ENCODE assay signal across 20 cellular contexts in genomic region chr2:63879876-63880433, GRCh38. TPM values are rescaled to one million over a fixed set of nuclear protein-coding genes. Genes with fewer than 3 reads are reported as not detected.
DNase-seq lines count a peak whose midpoint lies in the region; FAIRE-seq and TF ChIP-seq lines count a peak whose summit lies in the region.
"Had no signal": no experiment of that assay in that cellular context is flagged by ENCODE, and none has a peak within 500 bp of the region (broad histone marks: within the 10 kb centered on the region; RNA-seq: fewer than 3 reads in every experiment).

No MANE protein-coding gene starts in this region.

- H3K4me2 ChIP-seq in H1 (ENCODE audit: insufficient read depth in 1 of 2, low read depth in 2 of 2, low read length in 2 of 2) (peak overlapping the region in 1 of 2 experiments; percentile 30; a peak in 1 of 4 replicates), neural cell (ENCODE audit: low read length) (no peak overlapping the region)

- H3K9me2 ChIP-seq in neural cell (ENCODE audit: insufficient read depth, low read length), result no peaks in the 10 kb centered on the region

- no peak overlapping the region for H3K27ac ChIP-seq in CD4-positive, alpha-beta memory T cell (ENCODE audit: low read depth, low read length)
- peak overlapping the region; percentile 54 for H3K27ac ChIP-seq in HUES48 (ENCODE audit: low read depth, low read length)
- no peak overlapping the region for H3K27ac ChIP-seq in H1 (ENCODE audit: low read depth, low read length)
- H3K27ac ChIP-seq in neural cell (ENCODE audit: low read length), result no peak overlapping the region
- H3K27ac ChIP-seq: GM23248, SJCRH30 had no signal

- H2BK20ac ChIP-seq in H1 (ENCODE audit: low read length), result no peak overlapping the region

- no peak overlapping the region for H2BK5ac ChIP-seq in H1 (ENCODE audit: low read depth, low read length)

- no peak overlapping the region for H2AFZ ChIP-seq in H1 (ENCODE audit: low read length)
- no peak overlapping the region for H2AFZ ChIP-seq in neural cell (ENCODE audit: low read depth, low read length)
- H2AFZ ChIP-seq: GM23248 had no signal

- H2BK12ac ChIP-seq in H1 (ENCODE audit: low read depth, low read length), result no peak overlapping the region

- peaks cover 30 to 52% of the 10 kb centered on the region in 2 donors for H3K36me3 Mint-ChIP-seq in CD4-positive, alpha-beta memory T cell

- no peaks in the 10 kb centered on the region for H3K9me3 Mint-ChIP-seq in CD4-positive, alpha-beta memory T cell

- H3K4ac ChIP-seq in H1 (replicated peaks; ENCODE audit: insufficient read length, low read depth, low read length), result no peak overlapping the region

- H4K5ac ChIP-seq in H1 (ENCODE audit: insufficient read length, low read depth, low read length), result peak overlapping the region; percentile 21

- CTCF ChIA-PET in CD4-positive, alpha-beta memory T cell (lab: Charles Lee; ENCODE audit: partially characterized antibody), result interaction anchor here (1.5 kb wide), 1 partner anchor 16 kb away, joined by 3 read pairs; no protein-coding TSS in a partner anchor
- CTCF ChIA-PET in H1 (lab: Charles Lee; ENCODE audit: partially characterized antibody), result interaction anchor here (1.1 kb wide), 1 partner anchor 181 kb away, joined by 4 read pairs; no protein-coding TSS in a partner anchor

- H3K23me2 ChIP-seq in H1 (ENCODE audit: low read depth, low read length), result no peaks in the 10 kb centered on the region

- no peak for FAIRE-seq in H1 (lab: Jason Lieb, UNC)
- FAIRE-seq: RCC 7860 had no signal

- no peak overlapping the region for H3K14ac ChIP-seq in H1 (ENCODE audit: insufficient read length)

- no peaks in the 10 kb centered on the region for H3K27me3 ChIP-seq in CD4-positive, alpha-beta memory T cell (ENCODE audit: insufficient read depth, low read length)
- H3K27me3 ChIP-seq in HUES48 (ENCODE audit: control insufficient read depth, insufficient read depth, low read length) (no peaks in the 10 kb centered on the region), H1 (replicated peaks in 1 of 4; ENCODE audit: control insufficient read depth in 3 of 4, extremely low read depth in 1 of 4, insufficient read depth in 3 of 4, low read length in 3 of 4) (no peaks in the 10 kb centered on the region), neural cell (ENCODE audit: insufficient read depth, low read depth, low read length) (no peaks in the 10 kb centered on the region)
- H3K27me3 ChIP-seq: BE2C, SJCRH30 had no signal

- no peak overlapping the region for H4K91ac ChIP-seq in H1 (replicated peaks; ENCODE audit: insufficient read length, low read length)

- H3K4me1 Mint-ChIP-seq in CD4-positive, alpha-beta memory T cell, result peaks cover 28 to 46% (median 35%) of the 10 kb centered on the region in 4 donors

- H3K9me3 ChIP-seq in CD4-positive, alpha-beta memory T cell (ENCODE audit: control insufficient read depth in 1 of 2, low read length in 2 of 2), result no peaks in the 10 kb centered on the region
- H3K9me3 ChIP-seq in HUES48 (ENCODE audit: control insufficient read depth, insufficient read depth, low read length) (no peaks in the 10 kb centered on the region), H1 (ENCODE audit: insufficient read depth in 2 of 2, low read depth in 1 of 2, low read length in 1 of 2) (no peaks in the 10 kb centered on the region), neural cell (ENCODE audit: low read length) (no peaks in the 10 kb centered on the region)
- H3K9me3 ChIP-seq: BE2C, SJCRH30 had no signal

- TF ChIP-seq RAD21 in H1 (IDR thresholded peaks at IDR 0.05 in 1 of 2, conservative IDR thresholded peaks at IDR 0.05 in 1 of 2; ENCODE audit: low read depth in 2 of 2, low read length in 2 of 2) (no peak), neural cell (conservative IDR thresholded peaks at IDR 0.05) (no peak)

- H4K20me1 ChIP-seq in H1 (replicated peaks in 1 of 2; ENCODE audit: control insufficient read depth in 1 of 2, insufficient read depth in 2 of 2, low read length in 2 of 2) (peaks cover 23 to 27% of the 10 kb centered on the region in 2 experiments), neural cell (ENCODE audit: insufficient read depth) (no peaks in the 10 kb centered on the region)

- no peak overlapping the region for H3K56ac ChIP-seq in H1 (replicated peaks; ENCODE audit: insufficient read length, low read depth, low read length)

- TF ChIP-seq CTCF in H1 (IDR thresholded peaks at IDR 0.05; ENCODE audit: control extremely low read depth in 1 of 3, insufficient read depth in 1 of 3, low read depth in 1 of 3, low read length in 3 of 3) (no peak), neural cell (IDR thresholded peaks at IDR 0.05; ENCODE audit: poor library complexity, severe bottlenecking) (no peak)

- no peak overlapping the region for H3K4me3 Mint-ChIP-seq in CD4-positive, alpha-beta memory T cell

- no peaks in the 10 kb centered on the region for H3K27me3 Mint-ChIP-seq in CD4-positive, alpha-beta memory T cell

- H2BK120ac ChIP-seq in H1 (replicated peaks; ENCODE audit: low read depth, low read length), result no peak overlapping the region

- no peak for TF ChIP-seq EP300 in H1 (IDR thresholded peaks at IDR 0.05; ENCODE audit: borderline replicate concordance in 1 of 2, low read depth in 2 of 2, low read length in 2 of 2)
- no peak for TF ChIP-seq EP300 in neural cell (conservative IDR thresholded peaks at IDR 0.05; ENCODE audit: poor library complexity, severe bottlenecking)

- H2AK5ac ChIP-seq in H1 (ENCODE audit: low read depth, low read length), result no peak overlapping the region

- peaks cover 3% of the 10 kb centered on the region for H3K4me1 ChIP-seq in CD4-positive, alpha-beta memory T cell (ENCODE audit: insufficient read depth, low read length)
- H3K4me1 ChIP-seq in HUES48 (ENCODE audit: control insufficient read depth, insufficient read depth, low read length) (peaks cover 51% of the 10 kb centered on the region), H1 (replicated peaks in 1 of 4; ENCODE audit: control insufficient read depth in 3 of 4, insufficient read depth in 4 of 4, low read length in 3 of 4) (peaks cover 0 to 14% (median 7%) of the 10 kb centered on the region in 4 experiments; a peak in 6 of 7 replicates)
- H3K4me1 ChIP-seq: BE2C, SJCRH30 had no signal

- POLR2A ChIA-PET in CD4-positive, alpha-beta memory T cell (lab: Charles Lee; ENCODE audit: partially characterized antibody), result no interaction called here
- POLR2A ChIA-PET in H1 (lab: Charles Lee; ENCODE audit: partially characterized antibody), result interaction anchor here (1.7 to 1.8 kb wide), 2 partner anchors 14 to 27 kb away, joined by 5 to 6 read pairs; no protein-coding TSS in a partner anchor

- H3K4me3 ChIP-seq in CD4-positive, alpha-beta memory T cell (ENCODE audit: low read length in 2 of 2), result no peak overlapping the region
- no peak overlapping the region for H3K4me3 ChIP-seq in HUES48 (ENCODE audit: low read depth, low read length)
- H3K4me3 ChIP-seq in H1 (ENCODE audit: extremely low read depth in 1 of 4, insufficient read depth in 2 of 4, low read depth in 3 of 4, low read length in 4 of 4), result no peak overlapping the region
- H3K4me3 ChIP-seq in neural cell (ENCODE audit: low read length), result peak overlapping the region; percentile 37
- H3K4me3 ChIP-seq: GM12878, GM23248, SJCRH30 had no signal

- DNase-seq in CD4-positive, alpha-beta memory T cell, result no peak
- DNase-seq in H1 (ENCODE audit: low read depth in 1 of 2, low spot score in 2 of 2) (no peak), NCI-H1694 treated with DMSO at 0.1 percent for 48 hours (lab: John Stamatoyannopoulos, UW) (no peak), medulla oblongata (ENCODE audit: extremely low spot score) (no peak), NCI-H748 (lab: John Stamatoyannopoulos, UW; ENCODE audit: unreplicated experiment) (no peak)
- DNase-seq: BE2C, DND-41, GM23248, KG1, NCI-H1105 treated with DMSO at 0.1 percent for 48 hours, NCI-H2081 treated with DMSO at 0.1 percent for 48 hours, NCI-H2171 treated with DMSO at 0.1 percent for 48 hours, NCI-H446, NCI-H526, OCI-M1, SJCRH30 had no signal

- H3F3A ChIP-seq in neural cell (ENCODE audit: insufficient read depth, low read length, poor library complexity, severe bottlenecking), result peaks cover 3% of the 10 kb centered on the region

- H3K79me1 ChIP-seq in H1 (ENCODE audit: low read depth, low read length), result peaks cover 2% of the 10 kb centered on the region; the same call in 1 of the 2 replicates

- H3K79me2 ChIP-seq in H1 (ENCODE audit: control insufficient read depth in 1 of 2, insufficient read depth in 2 of 2, low read length in 2 of 2), result peaks cover 0 to 86% of the 10 kb centered on the region in 2 experiments; a peak in 3 of 4 replicates
- no peaks in the 10 kb centered on the region for H3K79me2 ChIP-seq in neural cell (replicated peaks; ENCODE audit: insufficient read depth, low read length)

- no peak overlapping the region for H3K18ac ChIP-seq in H1 (ENCODE audit: extremely low read depth, low read length)

- no peak overlapping the region for H4K8ac ChIP-seq in H1 (ENCODE audit: extremely low read depth, insufficient read depth, low read length)

- WGBS in H1 (ENCODE audit: extremely low coverage in 1 of 2, insufficient coverage in 1 of 2, insufficient read length in 1 of 2, insufficient replicate concordance in 2 of 2, low coverage in 1 of 2, low lambda C conversion rate in 2 of 2, missing lambda C conversion rate in 1 of 2), 2 experiments, result 79% methylated on average over 2 of the region's 2 CpGs; no CpG with 5 or more reads in 1 of the 2 experiments

- peaks cover 18% of the 10 kb centered on the region for H3K36me3 ChIP-seq in CD4-positive, alpha-beta memory T cell (ENCODE audit: insufficient read depth, low read length)
- peaks cover 95% of the 10 kb centered on the region for H3K36me3 ChIP-seq in HUES48 (ENCODE audit: control insufficient read depth, insufficient read depth, low read length)
- peaks cover 18 to 93% (median 56%) of the 10 kb centered on the region in 4 experiments for H3K36me3 ChIP-seq in H1 (ENCODE audit: control insufficient read depth in 2 of 4, insufficient read depth in 4 of 4, low read length in 3 of 4)
- H3K36me3 ChIP-seq in neural cell (ENCODE audit: insufficient read depth, low read length), result no peaks in the 10 kb centered on the region
- H3K36me3 ChIP-seq: BE2C had no signal

- H3K9ac ChIP-seq in HUES48 (ENCODE audit: low read depth, low read length) (no peak overlapping the region), H1 (replicated peaks in 1 of 4; ENCODE audit: extremely low read depth in 1 of 4, low read depth in 3 of 4, low read length in 3 of 4) (no peak overlapping the region), neural cell (ENCODE audit: low read length) (no peak overlapping the region)
- H3K9ac ChIP-seq: GM23248 had no signal

- H3K27ac Mint-ChIP-seq in CD4-positive, alpha-beta memory T cell, result peak overlapping the region in 5 of 7 donors; percentile 12 to 41 (median 29)

- no peak for TF ChIP-seq POLR2A in H1 (IDR thresholded peaks at IDR 0.05; ENCODE audit: control extremely low read depth in 1 of 2, low read depth in 2 of 2, low read length in 2 of 2)

- intact Hi-C loops in CD4-positive, alpha-beta memory T cell (cut with micrococcal nuclease), result no loop called here

- H2BK15ac ChIP-seq in H1 (ENCODE audit: low read length), result no peak overlapping the region

- H3K23ac ChIP-seq in H1 (ENCODE audit: insufficient read length), result no peak overlapping the region

RNA-seq across cellular contexts. Expression of gene UGP2, which starts 38.3 kb away (rescaled TPM):
- total RNA-seq in CD4-positive, alpha-beta memory T cell, result 10 to 100 TPM; 77.6 to 92.7 TPM
- 100 to 1,000 TPM; 137 to 224 TPM for polyA plus RNA-seq in CD4-positive, alpha-beta memory T cell
- total RNA-seq in H1 (2021; fragmentation: NEBNext Ultra II Directional; extraction: Animal tissue kit (Norgen Biotek cat#: 25700)), result 925 and 956 TPM in 2 replicates
- polyA plus RNA-seq in H1 (2011; rRNA removed), result 130 and 278 TPM in 2 replicates
- polyA plus RNA-seq in H1 (2011; cell fraction: cytosol; rRNA removed), result 376 TPM
- 74.2 TPM for polyA plus RNA-seq in H1 (2011; cell fraction: nucleus; rRNA removed)
- polyA plus RNA-seq in H1 (2012, experiment 1 of 2), result 531 to 1,061 TPM (median 542 TPM) in 4 replicates
- 80.5 TPM for polyA plus RNA-seq in H1 (2012, experiment 2 of 2)
- polyA plus RNA-seq in H1 (2013, experiment 1 of 2), result 627 TPM
- 641 TPM for polyA plus RNA-seq in H1 (2013, experiment 2 of 2)
- 191 and 331 TPM in 2 replicates for polyA minus RNA-seq in H1 (2011; rRNA and poly(A)+ RNA removed)
- 336 TPM for polyA minus RNA-seq in H1 (2011; cell fraction: cytosol; rRNA and poly(A)+ RNA removed)
- polyA minus RNA-seq in H1 (2011; cell fraction: nucleus; rRNA and poly(A)+ RNA removed), result 322 TPM
- 51.7 and 55.6 TPM in 2 replicates for polyA plus RNA-seq in neural cell
- 55.5 and 57.9 TPM in 2 replicates for polyA minus RNA-seq in neural cell
